Comparison of ENCODE assay signal across 14 cellular contexts in genomic region chr2:230412846-230413245, GRCh38. TPM values are rescaled to one million over a fixed set of nuclear protein-coding genes. Genes with fewer than 3 reads are reported as not detected.
A peak's percentile ranks its signal among the peaks of the same experiment; 100 is the strongest.
DNase-seq lines count a peak whose midpoint lies in the region; ATAC-seq, FAIRE-seq and TF ChIP-seq lines count a peak whose summit lies in the region.
"Had no signal": no experiment of that assay in that cellular context is flagged by ENCODE, and none has a peak within 500 bp of the region (broad histone marks: within the 10 kb centered on the region; RNA-seq: fewer than 3 reads in every experiment).

No MANE protein-coding gene starts in this region.

- no peak overlapping the region for H3K56ac ChIP-seq in IMR-90 (ENCODE audit: extremely low read depth, insufficient read depth, low read length)

- POLR2A ChIA-PET in CD4-positive, alpha-beta memory T cell (lab: Charles Lee; ENCODE audit: partially characterized antibody): interaction anchor here (1.2 to 2.1 kb wide), 4 partner anchors 9 to 193 kb away, joined by 3 to 6 read pairs (median 6); partner anchors contain the start of gene SP110
- POLR2A ChIA-PET in IMR-90 (lab: Charles Lee; ENCODE audit: unreplicated experiment): no interaction called here

- peaks cover 10 to 35% of the 10 kb centered on the region in 2 experiments; a peak in 2 of 4 replicates for H3K79me1 ChIP-seq in IMR-90 (ENCODE audit: low read depth in 1 of 2, low read length in 2 of 2)

- no peak overlapping the region for H3K18ac ChIP-seq in IMR-90 (ENCODE audit: low read depth, low read length)

- dilution Hi-C loops in IMR-90 (cut with HindIII; ENCODE audit: low sequenced_read_pairs, unreplicated experiment): no loop called here

- TF ChIP-seq POLR2A in IMR-90 (IDR thresholded peaks at IDR 0.05; ENCODE audit: low read depth, low read length) (no peak), GM18505 (IDR thresholded peaks at IDR 0.05; ENCODE audit: borderline replicate concordance, extremely low read depth, insufficient read depth, insufficient read length) (no peak)

- no peak overlapping the region for H3K27ac ChIP-seq in CD4-positive, alpha-beta memory T cell (ENCODE audit: low read depth, low read length)
- H3K27ac ChIP-seq in IMR-90 (ENCODE audit: insufficient read depth, low read length) (no peak overlapping the region), astrocyte (ENCODE audit: low read depth, low read length) (no peak overlapping the region)
- H3K27ac ChIP-seq: foreskin keratinocyte, SK-N-MC had no signal

- H3K79me2 ChIP-seq in astrocyte (ENCODE audit: insufficient read depth, low read length): peaks cover 18% of the 10 kb centered on the region

- no peak for DNase-seq in CD4-positive, alpha-beta memory T cell
- DNase-seq in IMR-90 (no peak), astrocyte (ENCODE audit: low read depth) (no peak), nephron progenitor cell (no peak), HT-29 (ENCODE audit: low spot score) (no peak), NCI-H1105 treated with DMSO at 0.1 percent for 48 hours (lab: John Stamatoyannopoulos, UW) (no peak)
- DNase-seq: activated CD8-positive, alpha-beta memory T cell treated with anti-CD3 and anti-CD28 coated beads for 24 hours; anterior cingulate cortex; foreskin keratinocyte; NCI-H2029 treated with DMSO at 0.1 percent for 48 hours; NK-92 treated with Interleukin-12 subunit alpha and Interleukin-12 subunit beta, amount 100 ng/mL, for 24 hours; thyroid gland had no signal

- H3K4me1 Mint-ChIP-seq in CD4-positive, alpha-beta memory T cell: peaks cover 40 to 91% (median 60%) of the 10 kb centered on the region in 4 donors
- H3K4me1 Mint-ChIP-seq in astrocyte (ENCODE audit: low read depth, unreplicated experiment) (peaks cover 25% of the 10 kb centered on the region), nephron progenitor cell (peaks cover 11% of the 10 kb centered on the region)

- H3K4me2 ChIP-seq in IMR-90 (ENCODE audit: low read depth, low read length): no peak overlapping the region
- H3K4me2 ChIP-seq in astrocyte (ENCODE audit: low read length): no peak overlapping the region

- H3K36me3 Mint-ChIP-seq in CD4-positive, alpha-beta memory T cell: peaks cover 5 to 28% of the 10 kb centered on the region in 2 donors
- H3K36me3 Mint-ChIP-seq in astrocyte (ENCODE audit: low read depth, unreplicated experiment) (no peaks in the 10 kb centered on the region), nephron progenitor cell (ENCODE audit: low read depth) (no peaks in the 10 kb centered on the region)

- no peak overlapping the region for H4K5ac ChIP-seq in IMR-90 (ENCODE audit: low read depth, low read length)

- no peak overlapping the region for H2BK120ac ChIP-seq in IMR-90 (ENCODE audit: low read depth, low read length)

- peaks cover 67% of the 10 kb centered on the region for H3K4me1 ChIP-seq in CD4-positive, alpha-beta memory T cell (ENCODE audit: insufficient read depth, low read length)
- peaks cover 13% of the 10 kb centered on the region for H3K4me1 ChIP-seq in IMR-90 (ENCODE audit: control insufficient read depth, insufficient read depth, low read length)
- H3K4me1 ChIP-seq in astrocyte (ENCODE audit: insufficient read depth, low read length): peaks cover 28% of the 10 kb centered on the region

- no peak for FAIRE-seq in astrocyte (lab: Jason Lieb, UNC)

- peaks cover 19% of the 10 kb centered on the region for H3K9me1 ChIP-seq in IMR-90 (ENCODE audit: insufficient read depth, low read length)

- no peaks in the 10 kb centered on the region for H3K27me3 ChIP-seq in CD4-positive, alpha-beta memory T cell (ENCODE audit: insufficient read depth, low read length)
- no peaks in the 10 kb centered on the region for H3K27me3 ChIP-seq in IMR-90 (ENCODE audit: control insufficient read depth, insufficient read depth, low read length)
- no peaks in the 10 kb centered on the region for H3K27me3 ChIP-seq in astrocyte (ENCODE audit: insufficient read depth, low read length)
- H3K27me3 ChIP-seq: foreskin keratinocyte, thyroid gland had no signal

- peak overlapping the region; percentile 96 to 100 (median 99) for H3K27ac Mint-ChIP-seq in CD4-positive, alpha-beta memory T cell
- H3K27ac Mint-ChIP-seq in astrocyte (ENCODE audit: unreplicated experiment): no peak overlapping the region
- no peak overlapping the region for H3K27ac Mint-ChIP-seq in nephron progenitor cell

- BruUV-seq in IMR-90 (replicated peaks; lab: Mats Ljungman, UMichigan): no TSS peak

- in situ Hi-C loops in IMR-90 (cut with MboI; ENCODE audit: low sequenced_read_pairs): loop anchor here (25.0 kb wide), 1 partner anchor 399 kb away; no protein-coding TSS in a partner anchor

- H4K91ac ChIP-seq in IMR-90 (ENCODE audit: insufficient read depth, low read depth, low read length): no peak overlapping the region

- no peak overlapping the region for H2BK20ac ChIP-seq in IMR-90 (ENCODE audit: low read depth, low read length)

- H3K4me3 Mint-ChIP-seq in CD4-positive, alpha-beta memory T cell: peak overlapping the region; percentile 97 to 100 (median 100)
- H3K4me3 Mint-ChIP-seq in astrocyte (ENCODE audit: unreplicated experiment): peak overlapping the region; percentile 75
- H3K4me3 Mint-ChIP-seq in nephron progenitor cell: peak overlapping the region; percentile 87

- no peak overlapping the region for H2BK5ac ChIP-seq in IMR-90 (ENCODE audit: low read depth, low read length, poor library complexity, severe bottlenecking)

- H2AFZ ChIP-seq in IMR-90 (replicated peaks; ENCODE audit: low read length, poor library complexity) (peak overlapping the region; percentile 40), astrocyte (ENCODE audit: low read depth, low read length) (no peak overlapping the region)

- no peak for TF ChIP-seq CTCF in IMR-90 (conservative IDR thresholded peaks at IDR 0.05; ENCODE audit: low read depth, low read length)
- TF ChIP-seq CTCF in astrocyte (IDR thresholded peaks at IDR 0.05; ENCODE audit: insufficient read depth, low read depth, low read length): no peak
- no peak for TF ChIP-seq CTCF in nephron progenitor cell (IDR thresholded peaks at IDR 0.05)

- no peak overlapping the region for H3K14ac ChIP-seq in IMR-90 (replicated peaks; ENCODE audit: low read depth, low read length)

- WGBS in IMR-90 (ENCODE audit: extremely low coverage in 2 of 2, insufficient read length in 1 of 2), 2 experiments: 97% methylated on average over 5 of the region's 9 CpGs; no CpG with 5 or more reads in 1 of the 2 experiments

- H3K4ac ChIP-seq in IMR-90 (ENCODE audit: low read depth, low read length): no peak overlapping the region

- H3K9me3 Mint-ChIP-seq in CD4-positive, alpha-beta memory T cell: no peaks in the 10 kb centered on the region
- peaks cover 2% of the 10 kb centered on the region for H3K9me3 Mint-ChIP-seq in astrocyte (ENCODE audit: unreplicated experiment)
- no peaks in the 10 kb centered on the region for H3K9me3 Mint-ChIP-seq in nephron progenitor cell

- no peaks in the 10 kb centered on the region for H3K36me3 ChIP-seq in CD4-positive, alpha-beta memory T cell (ENCODE audit: insufficient read depth, low read length)
- H3K36me3 ChIP-seq in IMR-90 (ENCODE audit: control insufficient read depth, insufficient read depth, low read length): no peaks in the 10 kb centered on the region
- no peaks in the 10 kb centered on the region for H3K36me3 ChIP-seq in astrocyte (ENCODE audit: insufficient read depth, low read length)
- H3K36me3 ChIP-seq: thyroid gland had no signal

- H2AK5ac ChIP-seq in IMR-90 (ENCODE audit: low read depth, low read length): 0 out of 2 replicates have a peak overlapping the region, but pooled peaks have one; percentile 22

- H3K9me3 ChIP-seq in CD4-positive, alpha-beta memory T cell (ENCODE audit: control insufficient read depth in 1 of 2, low read length in 2 of 2): no peaks in the 10 kb centered on the region
- H3K9me3 ChIP-seq in IMR-90 (ENCODE audit: control insufficient read depth, insufficient read depth, low read length) (no peaks in the 10 kb centered on the region), astrocyte (ENCODE audit: insufficient read depth, low read depth, low read length) (no peaks in the 10 kb centered on the region)
- H3K9me3 ChIP-seq: thyroid gland had no signal

- H3K27me3 Mint-ChIP-seq in CD4-positive, alpha-beta memory T cell: no peaks in the 10 kb centered on the region
- H3K27me3 Mint-ChIP-seq in astrocyte (ENCODE audit: low read depth, unreplicated experiment) (peaks cover 16% of the 10 kb centered on the region), nephron progenitor cell (ENCODE audit: low read depth, poor library complexity) (peaks cover 66% of the 10 kb centered on the region)

- TF ChIP-seq RAD21 in IMR-90 (IDR thresholded peaks at IDR 0.05; ENCODE audit: low read length): no peak

- H3K4me3 ChIP-seq in CD4-positive, alpha-beta memory T cell (ENCODE audit: low read length in 2 of 2): peak overlapping the region in 1 of 2 donors; percentile 83
- H3K4me3 ChIP-seq in IMR-90 (ENCODE audit: insufficient read depth, low read depth, low read length) (no peak overlapping the region), astrocyte (ENCODE audit: insufficient read depth, low read depth, low read length) (no peak overlapping the region)

- intact Hi-C loops in CD4-positive, alpha-beta memory T cell (cut with micrococcal nuclease): loop anchor here (5.0 to 10.0 kb wide), 2 partner anchors 302 to 346 kb away; partner anchors contain the start of genes CAB39 and SLC16A14
- intact Hi-C loops in IMR-90 (cut with micrococcal nuclease): loop anchor here (5.0 to 10.0 kb wide), 2 partner anchors 198 to 199 kb away; partner anchors contain the start of gene SP110

- H2AK9ac ChIP-seq in IMR-90 (replicated peaks; ENCODE audit: low read depth, low read length, poor library complexity): no peak overlapping the region

- no peak overlapping the region for H4K8ac ChIP-seq in IMR-90 (ENCODE audit: low read depth in 2 of 2, low read length in 2 of 2)

- no peak overlapping the region for H2BK15ac ChIP-seq in IMR-90 (ENCODE audit: low read depth, low read length)

- no peak overlapping the region for H3K23ac ChIP-seq in IMR-90 (ENCODE audit: low read depth, low read length)

- no peaks in the 10 kb centered on the region for H4K20me1 ChIP-seq in IMR-90 (ENCODE audit: insufficient read depth, low read length)
- no peaks in the 10 kb centered on the region for H4K20me1 ChIP-seq in astrocyte (ENCODE audit: insufficient read depth, low read length)

- ATAC-seq in IMR-90 (ENCODE audit: low read depth) (no peak), GM18505 (IDR thresholded peaks at IDR 0.05; ENCODE audit: unreplicated experiment) (no peak)
- ATAC-seq: foreskin keratinocyte had no signal

- no peak overlapping the region for H3K9ac ChIP-seq in IMR-90 (ENCODE audit: low read depth, low read length)
- H3K9ac ChIP-seq in astrocyte (ENCODE audit: low read length): no peak overlapping the region

- CTCF ChIA-PET in CD4-positive, alpha-beta memory T cell (lab: Charles Lee; ENCODE audit: partially characterized antibody): no interaction called here
- CTCF ChIA-PET in IMR-90 (lab: Yijun Ruan, JAX): no interaction called here

RNA-seq across cellular contexts. Expression of gene SP100, which starts 3.2 kb away (rescaled TPM):
- 100 to 1,000 TPM; 210 to 226 TPM for total RNA-seq in CD4-positive, alpha-beta memory T cell
- 100 to 1,000 TPM; 101 to 222 TPM for polyA plus RNA-seq in CD4-positive, alpha-beta memory T cell
- total RNA-seq in IMR-90 (2012; rRNA removed) (69.0 and 82.5 TPM in 2 replicates), astrocyte (169 and 186 TPM in 2 replicates)
- 42.5 and 50.6 TPM in 2 replicates for polyA plus RNA-seq in IMR-90 (2012; rRNA removed)
- polyA plus RNA-seq in IMR-90 (2012; cell fraction: cytosol; rRNA removed): 9.2 and 19.8 TPM in 2 replicates
- polyA plus RNA-seq in IMR-90 (2012; cell fraction: nucleus; rRNA removed; ENCODE audit: low replicate concordance): 5.2 and 60.9 TPM in 2 replicates
- total RNA-seq in HT-29 (2014; rRNA removed; shearing (Covaris generic)): 23.6 and 28.4 TPM in 2 replicates

Comparison
In these comparisons a context has a peak if more than half of its experiments do, and no peak if none do; other contexts are left out.
1. H3K27ac Mint-ChIP-seq: peak in CD4-positive, alpha-beta memory T cell (7 of 7); none in astrocyte (single experiment) and nephron progenitor cell (single experiment).
2. Peak in every context shown above with its lines, with median percentiles within 50 percentile points of each other: H3K4me3 Mint-ChIP-seq.